ENCODE assay signal across 1 cellular context in the genomic region with DNA sequence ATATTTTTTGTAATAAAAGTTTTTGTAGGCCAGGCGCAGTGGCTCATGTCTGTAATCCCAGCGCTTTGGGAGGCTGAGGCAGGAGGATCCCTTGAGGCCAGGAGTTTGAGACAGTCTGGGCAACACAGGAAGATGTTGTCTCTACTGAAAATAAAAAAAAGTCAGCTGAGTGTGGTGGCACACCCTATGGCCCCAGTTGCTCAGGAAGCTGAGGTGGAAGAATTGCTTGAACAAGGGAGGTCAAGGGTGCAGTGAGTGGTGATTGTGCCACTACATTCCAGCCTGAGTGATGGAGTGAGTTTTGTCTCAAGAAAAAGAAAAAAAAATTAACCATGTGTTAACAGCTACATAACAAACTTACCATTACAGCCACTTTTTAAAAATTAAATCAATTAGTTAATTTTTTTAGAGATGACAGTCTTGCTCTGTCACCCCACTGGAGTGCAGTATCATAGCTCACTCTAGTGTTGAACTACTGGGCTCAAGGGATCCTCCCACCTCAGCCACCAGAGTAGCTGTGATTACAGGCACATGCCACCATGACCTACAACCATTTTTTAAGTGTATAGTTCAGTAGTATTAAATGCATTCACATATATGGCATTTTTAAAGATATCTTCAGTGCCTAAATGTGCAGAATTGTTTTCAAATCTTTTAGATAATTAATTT.
TF ChIP-seq lines count a peak whose summit lies in the region.

No MANE protein-coding gene starts in this region.

TF ChIP-seq in GM12878, 131 proteins besides CTCF, POLR2A, EP300 and RAD21:
- no peak for TF ChIP-seq RFX5 (IDR thresholded peaks at IDR 0.05; ENCODE audit: low read depth, low read length)
